8 cellular contexts compared by ENCODE assay signal in the genomic region with DNA sequence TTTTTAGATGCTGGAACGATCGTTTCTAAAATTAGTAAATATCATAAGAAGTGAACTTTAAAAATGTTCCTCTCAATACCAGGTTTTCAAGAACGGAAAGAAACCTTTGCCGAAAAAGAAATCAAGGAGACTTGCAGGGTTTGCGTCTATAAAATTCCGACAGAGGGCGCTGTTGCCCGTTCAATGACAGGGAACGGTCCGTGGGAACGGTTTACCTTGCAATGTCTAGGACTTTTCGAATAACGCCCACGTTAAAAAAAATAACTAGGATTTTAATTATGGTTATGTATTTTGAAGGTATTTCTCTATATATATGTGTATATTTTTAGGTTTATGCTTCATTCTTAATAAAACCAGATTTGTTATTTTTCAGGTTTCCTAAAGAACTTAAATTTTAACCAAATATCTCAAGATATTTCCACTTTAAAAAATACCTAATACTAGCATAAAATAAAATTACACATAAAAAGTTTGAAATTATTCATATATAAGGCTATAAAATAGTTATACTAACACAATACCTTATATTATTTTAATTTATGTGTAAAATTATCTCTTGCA. TPM values are rescaled to one million over a fixed set of nuclear protein-coding genes. Genes with fewer than 3 reads are reported as not detected.
DNase-seq lines count a peak whose midpoint lies in the region; ATAC-seq and FAIRE-seq lines count a peak whose summit lies in the region.

No MANE protein-coding gene starts in this region.

- no peaks in the 10 kb centered on the region for H3K36me3 Mint-ChIP-seq in T-helper 1 cell treated with Interleukin-12 subunit alpha and Interleukin-12 subunit beta and Interleukin-4 antibody, amounts not matched to agents 30 μg/mL and 1 μg/mL, for 36 hours (ENCODE audit: low read depth)

- FAIRE-seq in small intestine (lab: Jason Lieb, UNC): peak; percentile 26

- H3K27me3 ChIP-seq in small intestine (ENCODE audit: control insufficient read depth in 2 of 2, insufficient read depth in 2 of 2, low read length in 2 of 2): peaks cover 4 to 19% of the 10 kb centered on the region in 2 donors

- H3K27ac Mint-ChIP-seq in T-helper 1 cell treated with Interleukin-12 subunit alpha and Interleukin-12 subunit beta and Interleukin-4 antibody, amounts not matched to agents 30 μg/mL and 1 μg/mL, for 36 hours: no peak overlapping the region

- ATAC-seq in HG02678 (IDR thresholded peaks at IDR 0.05; ENCODE audit: unreplicated experiment): peak; percentile 78

- 0 to 1% (median 1%) methylated on average over 14 of the region's 14 CpGs for WGBS in small intestine, 3 donors

- H3K4me1 Mint-ChIP-seq in T-helper 1 cell treated with Interleukin-12 subunit alpha and Interleukin-12 subunit beta and Interleukin-4 antibody, amounts not matched to agents 30 μg/mL and 1 μg/mL, for 36 hours (ENCODE audit: low read depth): peaks cover 18% of the 10 kb centered on the region

- no peaks in the 10 kb centered on the region for H3K4me1 ChIP-seq in small intestine (ENCODE audit: control insufficient read depth in 2 of 2, insufficient read depth in 1 of 2, low read depth in 1 of 2, low read length in 1 of 2)

- peak overlapping the region in 1 of 2 donors; percentile 51 for H3K4me3 ChIP-seq in small intestine (ENCODE audit: low read depth in 1 of 2, low read length in 2 of 2)

- H3K27me3 Mint-ChIP-seq in T-helper 1 cell treated with Interleukin-12 subunit alpha and Interleukin-12 subunit beta and Interleukin-4 antibody, amounts not matched to agents 30 μg/mL and 1 μg/mL, for 36 hours (ENCODE audit: low read depth): peaks cover 63% of the 10 kb centered on the region

- H3K9me3 ChIP-seq in small intestine (ENCODE audit: control insufficient read depth, low read depth): no peaks in the 10 kb centered on the region

- peak; percentile 48 for DNase-seq in activated naive CD4-positive, alpha-beta T cell treated with Interleukin-2 at 50 U/mL for 16 hours
- DNase-seq in activated naive CD4-positive, alpha-beta T cell (lab: John Stamatoyannopoulos, UW): no peak
- peak; percentile 19 for DNase-seq in NCI-H1092 (lab: John Stamatoyannopoulos, UW)
- peak; percentile 17 for DNase-seq in brain pericyte (ENCODE audit: low read depth, low spot score)
- peak; percentile 59 for DNase-seq in iPS-NIHi7 (ENCODE audit: extremely low spot score)
- peak; percentile 69 for DNase-seq in small intestine

- H3K27ac ChIP-seq in small intestine (ENCODE audit: low read depth in 1 of 2, low read length in 1 of 2): no peak overlapping the region

- no peaks in the 10 kb centered on the region for H3K36me3 ChIP-seq in small intestine (ENCODE audit: control insufficient read depth in 2 of 2, insufficient read depth in 2 of 2, low read length in 2 of 2)

- H3K4me3 Mint-ChIP-seq in T-helper 1 cell treated with Interleukin-12 subunit alpha and Interleukin-12 subunit beta and Interleukin-4 antibody, amounts not matched to agents 30 μg/mL and 1 μg/mL, for 36 hours: peak overlapping the region; percentile 85

- H3K9me3 Mint-ChIP-seq in T-helper 1 cell treated with Interleukin-12 subunit alpha and Interleukin-12 subunit beta and Interleukin-4 antibody, amounts not matched to agents 30 μg/mL and 1 μg/mL, for 36 hours: no peaks in the 10 kb centered on the region

RNA-seq across cellular contexts. Expression of a gene that starts 2.5 kb away (rescaled TPM):
- not detected for polyA plus RNA-seq in small intestine

Comparison
In these comparisons a context has a peak if more than half of its experiments do, and no peak if none do; other contexts are left out.
1. DNase-seq: peak in activated naive CD4-positive, alpha-beta T cell treated with Interleukin-2 at 50 U/mL for 16 hours (single experiment), NCI-H1092 (single experiment), brain pericyte (single experiment), iPS-NIHi7 (single experiment) and small intestine (single experiment); none in activated naive CD4-positive, alpha-beta T cell (0 of 4).